13 cellular contexts compared by ENCODE assay signal in genomic region chr18:79356435-79356834, GRCh38. TPM values are rescaled to one million over a fixed set of nuclear protein-coding genes. Genes with fewer than 3 reads are reported as not detected.
DNase-seq lines count a peak whose midpoint lies in the region; ATAC-seq, FAIRE-seq and TF ChIP-seq lines count a peak whose summit lies in the region.
"Had no signal": no experiment of that assay in that cellular context is flagged by ENCODE, and none has a peak within 500 bp of the region (broad histone marks: within the 10 kb centered on the region; RNA-seq: fewer than 3 reads in every experiment).

No MANE protein-coding gene starts in this region.

- H3K27me3 Mint-ChIP-seq in natural killer cell treated with Interleukin-12 subunit alpha and Interleukin-12 subunit beta and Interleukin-15 and Interleukin-18, amount 100 ng/mL, for 72 hours: no peaks in the 10 kb centered on the region
- H3K27me3 Mint-ChIP-seq in activated CD4-positive, alpha-beta T cell treated with anti-CD3 and anti-CD28 coated beads for 36 hours: no peaks in the 10 kb centered on the region

- no peaks in the 10 kb centered on the region for H3K9me3 ChIP-seq in ascending aorta

- H3K4me1 Mint-ChIP-seq in natural killer cell treated with Interleukin-12 subunit alpha and Interleukin-12 subunit beta and Interleukin-15 and Interleukin-18, amount 100 ng/mL, for 72 hours (ENCODE audit: low read depth in 2 of 2): no peaks in the 10 kb centered on the region
- H3K4me1 Mint-ChIP-seq in activated CD4-positive, alpha-beta T cell treated with anti-CD3 and anti-CD28 coated beads for 36 hours: no peaks in the 10 kb centered on the region
- H3K4me1 Mint-ChIP-seq: brain had no signal

- H3K36me3 Mint-ChIP-seq in natural killer cell treated with Interleukin-12 subunit alpha and Interleukin-12 subunit beta and Interleukin-15 and Interleukin-18, amount 100 ng/mL, for 72 hours: peaks cover 5% of the 10 kb centered on the region
- H3K36me3 Mint-ChIP-seq in activated CD4-positive, alpha-beta T cell treated with anti-CD3 and anti-CD28 coated beads for 36 hours (ENCODE audit: low read depth): peaks cover 19% of the 10 kb centered on the region

- intact Hi-C loops in activated CD4-positive, alpha-beta T cell treated with anti-CD3 and anti-CD28 coated beads for 36 hours (cut with DNase I, micrococcal nuclease): no loop called here
- intact Hi-C loops in ascending aorta (cut with DNase I): no loop called here

- peaks cover 16 to 35% of the 10 kb centered on the region in 2 donors for H3K36me3 ChIP-seq in ascending aorta

- no peak overlapping the region for H3K4me3 ChIP-seq in ascending aorta

- FAIRE-seq in D721Med (lab: Jason Lieb, UNC): peak; percentile 38

- CTCF ChIA-PET in activated CD4-positive, alpha-beta T cell treated with anti-CD3 and anti-CD28 coated beads for 36 hours (lab: Charles Lee): interaction anchor here (0.6 kb wide), 1 partner anchor 336 kb away, joined by 3 read pairs; no protein-coding TSS in a partner anchor

- H3K9me3 Mint-ChIP-seq in natural killer cell treated with Interleukin-12 subunit alpha and Interleukin-12 subunit beta and Interleukin-15 and Interleukin-18, amount 100 ng/mL, for 72 hours: no peaks in the 10 kb centered on the region
- H3K9me3 Mint-ChIP-seq in activated CD4-positive, alpha-beta T cell treated with anti-CD3 and anti-CD28 coated beads for 36 hours (ENCODE audit: low read depth): no peaks in the 10 kb centered on the region
- H3K9me3 Mint-ChIP-seq: brain had no signal

- POLR2A ChIA-PET in activated CD4-positive, alpha-beta T cell treated with anti-CD3 and anti-CD28 coated beads for 36 hours (lab: Charles Lee): no interaction called here

- no peaks in the 10 kb centered on the region for H3K27me3 ChIP-seq in ascending aorta

- no peak overlapping the region for H3K27ac Mint-ChIP-seq in natural killer cell treated with Interleukin-12 subunit alpha and Interleukin-12 subunit beta and Interleukin-15 and Interleukin-18, amount 100 ng/mL, for 72 hours
- no peak overlapping the region for H3K27ac Mint-ChIP-seq in activated CD4-positive, alpha-beta T cell treated with anti-CD3 and anti-CD28 coated beads for 36 hours

- DNase-seq in D721Med (ENCODE audit: insufficient read length, low spot score) (no peak), SHP77 (lab: John Stamatoyannopoulos, UW) (no peak), ascending aorta (ENCODE audit: low spot score in 2 of 2) (no peak)
- DNase-seq in natural killer cell treated with Interleukin-12 subunit alpha and Interleukin-12 subunit beta and Interleukin-15 and Interleukin-18, amount 100 ng/mL, for 72 hours (ENCODE audit: low spot score): no peak
- no peak for DNase-seq in activated CD4-positive, alpha-beta T cell treated with anti-CD3 and anti-CD28 coated beads for 36 hours
- DNase-seq: DND-41; HCEC 1CT; stimulated activated naive CD4-positive, alpha-beta T cell; SW 1271 had no signal

- ATAC-seq in GM19351 (IDR thresholded peaks at IDR 0.05; ENCODE audit: unreplicated experiment) (peak; percentile 92), HG02623 (IDR thresholded peaks at IDR 0.05; ENCODE audit: unreplicated experiment) (peak; percentile 85), HG03432 (IDR thresholded peaks at IDR 0.05; ENCODE audit: unreplicated experiment) (peak; percentile 93)
- no peak for ATAC-seq in natural killer cell treated with Interleukin-12 subunit alpha and Interleukin-12 subunit beta and Interleukin-15 and Interleukin-18, amount 100 ng/mL, for 72 hours
- no peak for ATAC-seq in activated CD4-positive, alpha-beta T cell treated with anti-CD3 and anti-CD28 coated beads for 36 hours

- no peaks in the 10 kb centered on the region for H3K4me1 ChIP-seq in ascending aorta

- H3K4me3 Mint-ChIP-seq in natural killer cell treated with Interleukin-12 subunit alpha and Interleukin-12 subunit beta and Interleukin-15 and Interleukin-18, amount 100 ng/mL, for 72 hours: no peak overlapping the region
- H3K4me3 Mint-ChIP-seq in activated CD4-positive, alpha-beta T cell treated with anti-CD3 and anti-CD28 coated beads for 36 hours: no peak overlapping the region
- H3K4me3 Mint-ChIP-seq: brain had no signal

- TF ChIP-seq CTCF in D721Med (IDR thresholded peaks at IDR 0.05; ENCODE audit: insufficient read depth, missing control alignments): no peak
- no peak for TF ChIP-seq CTCF in ascending aorta (IDR thresholded peaks at IDR 0.05)

- H3K27ac ChIP-seq in ascending aorta: no peak overlapping the region

RNA-seq across cellular contexts. Expression of gene NFATC1, which starts 39.3 kb away (rescaled TPM):
- 10 to 100 TPM; 22.3 to 34.4 TPM for total RNA-seq in natural killer cell treated with Interleukin-12 subunit alpha and Interleukin-12 subunit beta and Interleukin-15 and Interleukin-18, amount 100 ng/mL, for 72 hours
- total RNA-seq in activated CD4-positive, alpha-beta T cell treated with anti-CD3 and anti-CD28 coated beads for 36 hours: 100 to 1,000 TPM in 1 of 2 experiments, 10 to 100 TPM in 1; 96.0 to 104 TPM
- 64.1 TPM for total RNA-seq in ascending aorta

Comparison
In these comparisons a context has a peak if more than half of its experiments do, and no peak if none do; other contexts are left out.
1. ATAC-seq: peak in GM19351 (single experiment), HG02623 (single experiment) and HG03432 (single experiment); none in natural killer cell treated with Interleukin-12 subunit alpha and Interleukin-12 subunit beta and Interleukin-15 and Interleukin-18, amount 100 ng/mL, for 72 hours (0 of 2) and activated CD4-positive, alpha-beta T cell treated with anti-CD3 and anti-CD28 coated beads for 36 hours (single experiment).